ENCODE assay signal across 13 cellular contexts in genomic region chr7:50637725-50638643, GRCh38.
"Had no signal": no experiment of that assay in that cellular context is flagged by ENCODE, and none has a peak within 500 bp of the region (broad histone marks: within the 10 kb centered on the region; RNA-seq: fewer than 3 reads in every experiment).

No MANE protein-coding gene starts in this region.

- H3K4me1 Mint-ChIP-seq: activated naive CD4-positive, alpha-beta T cell treated with anti-CD3 and anti-CD28 coated beads, Interleukin-2, amount 50 U/mL, for 24 hours; mesothelial cell of epicardium had no signal

- H3K27ac ChIP-seq: breast epithelium, gastroesophageal sphincter, lower lobe of right lung had no signal

- H3K4me3 ChIP-seq: breast epithelium, dorsolateral prefrontal cortex, gastroesophageal sphincter, lower lobe of right lung had no signal

- H3K9me3 ChIP-seq: breast epithelium, gastroesophageal sphincter, lower lobe of right lung had no signal

- H3K4me3 Mint-ChIP-seq: activated naive CD4-positive, alpha-beta T cell treated with anti-CD3 and anti-CD28 coated beads, Interleukin-2, amount 50 U/mL, for 24 hours; mesothelial cell of epicardium; neural crest cell; T-helper 2 cell treated with Interferon-gamma antibody and Interleukin-4, amounts not matched to agents 5 μg/mL and 100 μg/mL, for 36 hours had no signal

- DNase-seq: amygdala; dorsolateral prefrontal cortex; lower lobe of right lung; stimulated activated CD4-positive, alpha-beta T cell treated with anti-CD3 and anti-CD28 coated beads, Interleukin-2, amount 100 ng/mL, for 24 hours; stimulated activated naive CD4-positive, alpha-beta T cell; trophoblast cell had no signal

- H3K4me1 ChIP-seq: breast epithelium had no signal

- H3K27ac Mint-ChIP-seq: activated naive CD4-positive, alpha-beta T cell treated with anti-CD3 and anti-CD28 coated beads, Interleukin-2, amount 50 U/mL, for 24 hours; activated T-helper 2 cell treated with anti-CD3 and anti-CD28 coated beads, Interferon-gamma antibody, Interleukin-2, Interleukin-4, amounts not matched to agents 10 μg/mL and 5 μg/mL and 100 μg/mL, durations not matched to agents 14 hours and 24 hours and 36 hours; mesothelial cell of epicardium; T-helper 2 cell treated with Interferon-gamma antibody and Interleukin-4, amounts not matched to agents 5 μg/mL and 100 μg/mL, for 36 hours had no signal

- H3K36me3 ChIP-seq: breast epithelium, gastroesophageal sphincter, lower lobe of right lung had no signal

- H3K27me3 ChIP-seq: breast epithelium, dorsolateral prefrontal cortex, gastroesophageal sphincter had no signal
